29 cellular contexts compared by ENCODE assay signal in genomic region chr12:29620030-29620429, GRCh38.
"Had no signal": no experiment of that assay in that cellular context is flagged by ENCODE, and none has a peak within 500 bp of the region (broad histone marks: within the 10 kb centered on the region; RNA-seq: fewer than 3 reads in every experiment).

No MANE protein-coding gene starts in this region.

- H3K4me1 ChIP-seq: psoas muscle, right lobe of liver, thyroid gland, tibial nerve, upper lobe of right lung had no signal

- H3K4me1 Mint-ChIP-seq: naive thymus-derived CD4-positive, alpha-beta T cell; natural killer cell; stimulated activated effector memory CD8-positive, alpha-beta T cell treated with anti-CD3 and anti-CD28 coated beads, Interleukin-12 subunit alpha, Interleukin-12 subunit beta, amount 100 ng/mL, for 72 hours; stimulated activated naive B cell treated with anti-CD40 and anti-IgM and Interleukin-4, amounts not matched to agents 10 μg/mL and 1 μg/mL and 100 μg/mL, for 72 hours had no signal

- ATAC-seq: naive thymus-derived CD4-positive, alpha-beta T cell; natural killer cell; psoas muscle; right cardiac atrium; right lobe of liver; stimulated activated effector memory CD8-positive, alpha-beta T cell treated with anti-CD3 and anti-CD28 coated beads, Interleukin-12 subunit alpha, Interleukin-12 subunit beta, amount 100 ng/mL, for 72 hours; stimulated activated naive B cell treated with anti-CD40 and anti-IgM and Interleukin-4, amounts not matched to agents 10 μg/mL and 1 μg/mL and 100 μg/mL, for 72 hours; upper lobe of right lung had no signal

- H3K36me3 Mint-ChIP-seq: naive thymus-derived CD4-positive, alpha-beta T cell; natural killer cell; stimulated activated effector memory CD8-positive, alpha-beta T cell treated with anti-CD3 and anti-CD28 coated beads, Interleukin-12 subunit alpha, Interleukin-12 subunit beta, amount 100 ng/mL, for 72 hours; stimulated activated naive B cell treated with anti-CD40 and anti-IgM and Interleukin-4, amounts not matched to agents 10 μg/mL and 1 μg/mL and 100 μg/mL, for 72 hours had no signal

- H3K9me3 ChIP-seq: neutrophil, ovary, psoas muscle, right lobe of liver, sigmoid colon, stomach, thoracic aorta, thyroid gland, tibial nerve, upper lobe of right lung, vagina had no signal

- H3K27ac ChIP-seq: neural progenitor cell, neutrophil, ovary, parathyroid adenoma, psoas muscle, right lobe of liver, sigmoid colon, stomach, thoracic aorta, thyroid gland, tibial nerve, upper lobe of right lung, vagina had no signal

- H3K4me3 Mint-ChIP-seq: naive thymus-derived CD4-positive, alpha-beta T cell; natural killer cell; nephron; neural progenitor cell; stimulated activated effector memory CD8-positive, alpha-beta T cell treated with anti-CD3 and anti-CD28 coated beads, Interleukin-12 subunit alpha, Interleukin-12 subunit beta, amount 100 ng/mL, for 72 hours; stimulated activated naive B cell treated with anti-CD40 and anti-IgM and Interleukin-4, amounts not matched to agents 10 μg/mL and 1 μg/mL and 100 μg/mL, for 72 hours; stimulated activated naive CD8-positive, alpha-beta T cell treated with anti-CD3 and anti-CD28 coated beads, Interleukin-15, Interleukin-2, amounts not matched to agents 100 ng/mL and 50 ng/mL, for 24 hours; type B pancreatic cell had no signal

- FAIRE-seq: small intestine had no signal

- DNase-seq: naive thymus-derived CD4-positive, alpha-beta T cell; natural killer cell; nucleus accumbens; ovary; posterior cingulate gyrus; psoas muscle; right cardiac atrium; right lobe of liver; sigmoid colon; small intestine; stimulated activated CD4-positive, alpha-beta T cell treated with anti-CD3 and anti-CD28 coated beads, Interleukin-12 subunit alpha, Interleukin-12 subunit beta, amount 100 ng/mL, for 4 hours; stimulated activated CD4-positive, alpha-beta T cell treated with anti-CD3 and anti-CD28 coated beads, Interleukin-1b, Interleukin-23, amount 100 ng/mL, for 48 hours; stimulated activated CD4-positive, alpha-beta T cell treated with anti-CD3 and anti-CD28 coated beads, Interleukin-4, amount 100 ng/mL, for 1 hour; stimulated activated naive B cell treated with anti-CD40 and anti-IgM and Interleukin-4, amounts not matched to agents 10 μg/mL and 1 μg/mL and 100 μg/mL, for 72 hours; stimulated activated naive CD4-positive, alpha-beta T cell treated with Interleukin-2 at 50 U/mL for 16 hours; stomach; thyroid gland; upper lobe of right lung had no signal

- H3K4me3 ChIP-seq: neural progenitor cell, ovary, psoas muscle, right lobe of liver, sigmoid colon, stomach, thoracic aorta, thyroid gland, tibial nerve, upper lobe of right lung, vagina had no signal

- H3K9me3 Mint-ChIP-seq: nephron; neural progenitor cell; stimulated activated effector memory CD8-positive, alpha-beta T cell treated with anti-CD3 and anti-CD28 coated beads, Interleukin-12 subunit alpha, Interleukin-12 subunit beta, amount 100 ng/mL, for 72 hours; stimulated activated naive CD8-positive, alpha-beta T cell treated with anti-CD3 and anti-CD28 coated beads, Interleukin-15, Interleukin-2, amounts not matched to agents 100 ng/mL and 50 ng/mL, for 24 hours had no signal

- H3K36me3 ChIP-seq: neural progenitor cell, neutrophil, ovary, right lobe of liver, sigmoid colon, stomach, thoracic aorta, thyroid gland, tibial nerve, upper lobe of right lung, vagina had no signal

- H3K27me3 ChIP-seq: neural progenitor cell, neutrophil, ovary, right lobe of liver, sigmoid colon, stomach, thyroid gland, tibial nerve, upper lobe of right lung, vagina had no signal

- H3K27ac Mint-ChIP-seq: naive thymus-derived CD4-positive, alpha-beta T cell; natural killer cell; neural progenitor cell; progenitor cell of endocrine pancreas; stimulated activated effector memory CD8-positive, alpha-beta T cell treated with anti-CD3 and anti-CD28 coated beads, Interleukin-12 subunit alpha, Interleukin-12 subunit beta, amount 100 ng/mL, for 72 hours; stimulated activated naive B cell treated with anti-CD40 and anti-IgM and Interleukin-4, amounts not matched to agents 10 μg/mL and 1 μg/mL and 100 μg/mL, for 72 hours; stimulated activated naive CD8-positive, alpha-beta T cell treated with anti-CD3 and anti-CD28 coated beads, Interleukin-15, Interleukin-2, amounts not matched to agents 100 ng/mL and 50 ng/mL, for 24 hours; type B pancreatic cell had no signal

- H2AFZ ChIP-seq: neural progenitor cell, parathyroid adenoma had no signal

- H3K27me3 Mint-ChIP-seq: progenitor cell of endocrine pancreas; stimulated activated naive B cell treated with anti-CD40 and anti-IgM and Interleukin-4, amounts not matched to agents 10 μg/mL and 1 μg/mL and 100 μg/mL, for 72 hours; type B pancreatic cell had no signal

- H3K4me2 ChIP-seq: neural progenitor cell had no signal

- H3K9ac ChIP-seq: neural progenitor cell, parathyroid adenoma had no signal
